18 cellular contexts compared by ENCODE assay signal in the genomic region with DNA sequence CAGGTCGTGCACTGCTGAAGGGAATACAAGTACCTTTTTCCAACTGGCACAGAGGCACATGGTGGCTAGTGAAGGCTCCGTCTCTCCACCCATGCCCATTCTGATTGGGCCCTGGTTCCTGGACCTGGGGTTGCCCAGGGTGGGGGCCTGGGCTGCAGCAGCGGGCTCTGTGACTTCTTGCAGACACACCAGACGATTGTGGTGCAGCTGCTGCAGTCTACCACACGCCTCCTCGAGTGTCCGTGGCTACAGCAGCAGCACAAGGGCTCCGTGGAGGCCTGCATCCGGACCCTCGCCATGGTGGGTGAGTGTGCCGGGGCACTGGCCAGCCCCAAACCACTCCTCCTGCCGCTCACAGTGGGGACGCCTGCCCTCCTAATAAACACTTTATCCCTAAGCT. TPM values are rescaled to one million over a fixed set of nuclear protein-coding genes. Genes with fewer than 3 reads are reported as not detected.
DNase-seq lines count a peak whose midpoint lies in the region; ATAC-seq and TF ChIP-seq lines count a peak whose summit lies in the region.
"Had no signal": no experiment of that assay in that cellular context is flagged by ENCODE, and none has a peak within 500 bp of the region (broad histone marks: within the 10 kb centered on the region; RNA-seq: fewer than 3 reads in every experiment).

No MANE protein-coding gene starts in this region.

- no TSS peak for BruUV-seq in MCF 10A (replicated peaks; lab: Mats Ljungman, UMichigan)

- H3K27me3 ChIP-seq in BLaER1 = no peaks in the 10 kb centered on the region

- ATAC-seq in T-cell (replicated peaks in 1 of 4) = no peak
- ATAC-seq: GM23338, K562 had no signal

- H3K27me3 Mint-ChIP-seq in activated CD4-positive, alpha-beta T cell treated with anti-CD3 and anti-CD28 coated beads, Interleukin-2, amount 10 ng/mL, durations not matched to agents 7 days and 5 days = no peaks in the 10 kb centered on the region
- H3K27me3 Mint-ChIP-seq in T-cell = no peaks in the 10 kb centered on the region
- H3K27me3 Mint-ChIP-seq in MCF 10A (ENCODE audit: insufficient read depth, unreplicated experiment) = no peaks in the 10 kb centered on the region
- H3K27me3 Mint-ChIP-seq: B cell had no signal

- no peak overlapping the region for H3K4me3 Mint-ChIP-seq in activated CD4-positive, alpha-beta T cell treated with anti-CD3 and anti-CD28 coated beads, Interleukin-2, amount 10 ng/mL, durations not matched to agents 7 days and 5 days
- H3K4me3 Mint-ChIP-seq in T-cell (no peak overlapping the region), MCF 10A (ENCODE audit: unreplicated experiment) (no peak overlapping the region)
- H3K4me3 Mint-ChIP-seq: B cell, GM23338 had no signal

- TF ChIP-seq CTCF in MCF 10A (IDR thresholded peaks at IDR 0.05; ENCODE audit: unreplicated experiment) = no peak
- TF ChIP-seq CTCF in GM13977 (IDR thresholded peaks at IDR 0.05; ENCODE audit: extremely low read depth, insufficient read depth, missing control alignments) = no peak

- no peaks in the 10 kb centered on the region for H3K9me3 Mint-ChIP-seq in activated CD4-positive, alpha-beta T cell treated with anti-CD3 and anti-CD28 coated beads, Interleukin-2, amount 10 ng/mL, durations not matched to agents 7 days and 5 days
- H3K9me3 Mint-ChIP-seq in T-cell (no peaks in the 10 kb centered on the region), MCF 10A (ENCODE audit: unreplicated experiment) (no peaks in the 10 kb centered on the region)
- H3K9me3 Mint-ChIP-seq: GM23338 had no signal

- H3K27ac Mint-ChIP-seq in activated CD4-positive, alpha-beta T cell treated with anti-CD3 and anti-CD28 coated beads, Interleukin-2, amount 10 ng/mL, durations not matched to agents 7 days and 5 days = peak overlapping the region; percentile 83
- H3K27ac Mint-ChIP-seq in T-cell (peak overlapping the region; percentile 50 to 82), MCF 10A (ENCODE audit: low read depth, unreplicated experiment) (no peak overlapping the region)
- H3K27ac Mint-ChIP-seq: B cell, GM23338 had no signal

- in situ Hi-C loops in GM13977 (cut with MboI; ENCODE audit: low pct_unique_long_range_greater_than_20kb, low sequenced_read_pairs, unreplicated experiment) = no loop called here

- peaks cover 64% of the 10 kb centered on the region for H3K36me3 Mint-ChIP-seq in activated CD4-positive, alpha-beta T cell treated with anti-CD3 and anti-CD28 coated beads, Interleukin-2, amount 10 ng/mL, durations not matched to agents 7 days and 5 days (ENCODE audit: low read depth)
- H3K36me3 Mint-ChIP-seq in T-cell (peaks cover 66% of the 10 kb centered on the region), MCF 10A (ENCODE audit: insufficient read depth, unreplicated experiment) (peaks cover 70% of the 10 kb centered on the region)

- CTCF ChIA-PET in activated CD4-positive, alpha-beta T cell treated with anti-CD3 and anti-CD28 coated beads, Interleukin-2, amount 10 ng/mL, durations not matched to agents 7 days and 5 days (lab: Charles Lee) = interaction anchor here (0.7 to 1.6 kb wide), 2 partner anchors 18 to 106 kb away, joined by 4 to 6 read pairs; partner anchors contain the start of gene LEMD2
- CTCF ChIA-PET in T-cell (lab: Charles Lee) (no interaction called here), MCF 10A (lab: Yijun Ruan, JAX) (interaction anchor here (0.6 to 2.0 kb wide), 4 partner anchors 18 to 678 kb away, joined by 3 to 7 read pairs (median 4); no protein-coding TSS in a partner anchor)

- peak overlapping the region; percentile 71 for H3K4me2 ChIP-seq in BLaER1
- H3K4me2 ChIP-seq: GM23338 had no signal

- peaks cover 15% of the 10 kb centered on the region for H3K4me1 Mint-ChIP-seq in activated CD4-positive, alpha-beta T cell treated with anti-CD3 and anti-CD28 coated beads, Interleukin-2, amount 10 ng/mL, durations not matched to agents 7 days and 5 days
- H3K4me1 Mint-ChIP-seq in T-cell (peaks cover 0 to 20% (median 10%) of the 10 kb centered on the region in 3 donors), MCF 10A (ENCODE audit: insufficient read depth, unreplicated experiment) (no peaks in the 10 kb centered on the region)
- H3K4me1 Mint-ChIP-seq: GM23338 had no signal

- no peaks in the 10 kb centered on the region for H4K20me1 ChIP-seq in BLaER1

- H3K9ac ChIP-seq in BLaER1 = peak overlapping the region; percentile 41; the same call in 1 of the 2 replicates

- POLR2A ChIA-PET in activated CD4-positive, alpha-beta T cell treated with anti-CD3 and anti-CD28 coated beads, Interleukin-2, amount 10 ng/mL, durations not matched to agents 7 days and 5 days (lab: Charles Lee) = no interaction called here
- POLR2A ChIA-PET in T-cell (lab: Charles Lee) (no interaction called here), MCF 10A (lab: Yijun Ruan, JAX) (interaction anchor here (0.8 to 1.5 kb wide), 2 partner anchors 29 to 61 kb away, joined by 5 to 9 read pairs; partner anchors contain the start of genes ITPR3 and UQCC2)

- intact Hi-C loops in MCF 10A (cut with micrococcal nuclease) = no loop called here

- peaks cover 64% of the 10 kb centered on the region for H3K4me1 ChIP-seq in BLaER1

- no peak for DNase-seq in activated CD4-positive, alpha-beta T cell treated with anti-CD3 and anti-CD28 coated beads, Interleukin-2, amount 10 ng/mL, durations not matched to agents 7 days and 5 days
- DNase-seq in activated CD4-positive, alpha-beta T cell treated with anti-CD3 and anti-CD28 coated beads for 4 hours = no peak
- no peak for DNase-seq in T-cell
- DNase-seq in myocyte (ENCODE audit: low read depth) = peak; percentile 15
- no peak for DNase-seq in NCI-H510A (lab: John Stamatoyannopoulos, UW)
- DNase-seq in MCF 10A (ENCODE audit: unreplicated experiment) = no peak
- no peak for DNase-seq in GM13977 (ENCODE audit: low spot score)
- DNase-seq: DMS 273 treated with DMSO at 0.1 percent for 48 hours, GF-D8, MV-4-11, NCI-H187 treated with DMSO at 0.1 percent for 48 hours, NCI-H69, SHP77 had no signal

- H3K27ac ChIP-seq in BLaER1 = peak overlapping the region; percentile 61
- H3K27ac ChIP-seq: 22Rv1 had no signal

- H3K4me3 ChIP-seq in BLaER1 = no peak overlapping the region
- H3K4me3 ChIP-seq: GM23338, K562 had no signal

- peaks cover 75% of the 10 kb centered on the region for H3K36me3 ChIP-seq in BLaER1

- H3K9me3 ChIP-seq in BLaER1 = no peaks in the 10 kb centered on the region

RNA-seq across cellular contexts. Expression of gene UQCC2, which starts 29.2 kb away (rescaled TPM):
- total RNA-seq in activated CD4-positive, alpha-beta T cell treated with anti-CD3 and anti-CD28 coated beads, Interleukin-2, amount 10 ng/mL, durations not matched to agents 7 days and 5 days = 10 to 100 TPM; 77.6 to 80.0 TPM
- total RNA-seq in T-cell (10 to 100 TPM; 17.2 to 36.2 (median 32.7) TPM), myocyte (47.2 and 73.0 TPM in 2 replicates), MCF 10A (2022) (122 and 147 TPM in 2 replicates)
- polyA plus RNA-seq in myocyte (2012) = 165 TPM

Comparison
In these comparisons a context has a peak if more than half of its experiments do, and no peak if none do; other contexts are left out.
1. CTCF ChIA-PET loops: an anchor here in activated CD4-positive, alpha-beta T cell treated with anti-CD3 and anti-CD28 coated beads, Interleukin-2, amount 10 ng/mL, durations not matched to agents 7 days and 5 days (0.7 to 1.6 kb wide) and MCF 10A (0.6 to 2.0 kb wide); none called in T-cell.